ENCODE assay signal across 20 cellular contexts in the genomic region with DNA sequence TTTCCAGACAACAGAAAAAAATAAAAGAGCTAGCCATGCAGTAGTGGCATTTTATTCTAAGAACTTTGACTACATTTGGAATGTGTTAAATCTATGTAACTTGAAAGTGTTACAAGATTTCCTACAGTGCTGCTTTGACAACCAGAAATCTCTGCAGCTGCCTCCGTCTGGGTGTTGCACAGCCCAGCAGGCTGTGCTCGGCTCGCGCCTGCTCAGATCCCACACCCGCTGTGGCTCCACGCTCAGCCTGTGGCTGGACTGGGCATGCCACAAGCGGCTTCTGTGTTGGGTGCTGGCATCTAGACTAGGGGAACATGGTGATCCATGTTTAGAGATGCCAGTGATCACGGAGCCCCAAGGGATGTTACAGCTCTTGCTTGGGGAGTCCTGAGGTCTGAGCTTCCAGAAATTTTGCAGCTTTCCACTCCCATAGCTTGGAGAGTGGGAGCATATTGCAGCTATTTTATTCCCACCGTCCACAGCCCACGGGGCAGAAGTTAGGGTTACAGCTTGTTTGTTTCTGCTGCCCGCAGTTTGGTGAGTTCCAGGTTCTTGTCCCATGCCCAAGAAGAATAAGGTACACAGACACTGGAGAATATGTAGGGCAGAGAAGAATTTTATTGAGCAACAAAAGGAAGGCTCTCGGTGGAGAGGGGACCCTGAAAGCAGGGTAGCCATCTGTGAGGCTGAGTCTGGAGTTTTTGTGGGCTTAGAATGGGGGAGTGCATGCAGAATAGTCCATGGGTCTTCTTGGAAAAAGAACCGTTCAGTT.
"Had no signal": no experiment of that assay in that cellular context is flagged by ENCODE, and none has a peak within 500 bp of the region (broad histone marks: within the 10 kb centered on the region; RNA-seq: fewer than 3 reads in every experiment).

No MANE protein-coding gene starts in this region.

- H3K27me3 ChIP-seq: colonic mucosa, heart left ventricle, right atrium auricular region, tibial artery, upper lobe of left lung, uterus had no signal

- H3K9me3 ChIP-seq: colonic mucosa, uterus had no signal

- H3K9me3 Mint-ChIP-seq: nephron; stimulated activated effector memory CD8-positive, alpha-beta T cell treated with anti-CD3 and anti-CD28 coated beads, Interleukin-12 subunit alpha, Interleukin-12 subunit beta, amount 100 ng/mL, for 72 hours had no signal

- ATAC-seq: heart left ventricle; left colon; left ventricle myocardium superior; stimulated activated effector memory CD8-positive, alpha-beta T cell treated with anti-CD3 and anti-CD28 coated beads, Interleukin-12 subunit alpha, Interleukin-12 subunit beta, amount 100 ng/mL, for 72 hours had no signal

- H3K27ac Mint-ChIP-seq: naive B cell; nephron; stimulated activated effector memory CD8-positive, alpha-beta T cell treated with anti-CD3 and anti-CD28 coated beads, Interleukin-12 subunit alpha, Interleukin-12 subunit beta, amount 100 ng/mL, for 72 hours; stimulated activated naive CD8-positive, alpha-beta T cell treated with anti-CD3 and anti-CD28 coated beads, Interleukin-15, Interleukin-2, amounts not matched to agents 100 ng/mL and 50 ng/mL, for 24 hours had no signal

- H3K36me3 ChIP-seq: colonic mucosa, right atrium auricular region, tibial artery, upper lobe of left lung, uterus had no signal

- H3K4me3 Mint-ChIP-seq: naive B cell; nephron; stimulated activated effector memory CD8-positive, alpha-beta T cell treated with anti-CD3 and anti-CD28 coated beads, Interleukin-12 subunit alpha, Interleukin-12 subunit beta, amount 100 ng/mL, for 72 hours; stimulated activated naive CD8-positive, alpha-beta T cell treated with anti-CD3 and anti-CD28 coated beads, Interleukin-15, Interleukin-2, amounts not matched to agents 100 ng/mL and 50 ng/mL, for 24 hours had no signal

- H3K4me1 ChIP-seq: colonic mucosa, heart left ventricle, right atrium auricular region, tibial artery, upper lobe of left lung, uterus had no signal

- H3K4me3 ChIP-seq: colonic mucosa, heart left ventricle, lung, right atrium auricular region, tibial artery, upper lobe of left lung, uterus had no signal

- H3K36me3 Mint-ChIP-seq: naive B cell; stimulated activated effector memory CD8-positive, alpha-beta T cell treated with anti-CD3 and anti-CD28 coated beads, Interleukin-12 subunit alpha, Interleukin-12 subunit beta, amount 100 ng/mL, for 72 hours had no signal

- DNase-seq: colonic mucosa; dermis blood vessel endothelial cell; foreskin melanocyte; heart left ventricle; hippocampal formation; left colon; left ventricle myocardium superior; mesenchymal stem cell; naive B cell; small intestine; stimulated activated CD4-positive, alpha-beta T cell treated with anti-CD3 and anti-CD28 coated beads, Interleukin-2, amount 100 ng/mL, for 48 hours; stimulated activated CD8-positive, alpha-beta memory T cell treated with anti-CD3 and anti-CD28 coated beads, Interleukin-4, amount 100 ng/mL, for 48 hours; tibial artery; uterus had no signal

- FAIRE-seq: small intestine had no signal

- H3K27ac ChIP-seq: colonic mucosa, heart left ventricle, right atrium auricular region, tibial artery, upper lobe of left lung, uterus had no signal

- H3K4me1 Mint-ChIP-seq: naive B cell; nephron; stimulated activated effector memory CD8-positive, alpha-beta T cell treated with anti-CD3 and anti-CD28 coated beads, Interleukin-12 subunit alpha, Interleukin-12 subunit beta, amount 100 ng/mL, for 72 hours had no signal
